8 cellular contexts compared by ENCODE assay signal in genomic region chr9:124415852-124416484, GRCh38. TPM values are rescaled to one million over a fixed set of nuclear protein-coding genes. Genes with fewer than 3 reads are reported as not detected.
DNase-seq lines count a peak whose midpoint lies in the region; ATAC-seq and TF ChIP-seq lines count a peak whose summit lies in the region.

No MANE protein-coding gene starts in this region.

- WGBS in heart right ventricle, 2 donors = 78 to 83% methylated on average over 17 of the region's 17 CpGs

- peak overlapping the region in 1 of 10 donors; percentile 37 for H3K27ac ChIP-seq in heart right ventricle

- intact Hi-C loops in heart right ventricle (cut with DNase I) = loop anchor here in 2 of 10 donors (5.0 kb wide), 1 partner anchor 121 kb away; no protein-coding TSS in a partner anchor
- intact Hi-C loops in Right ventricle myocardium superior (cut with DNase I) = no loop called here
- intact Hi-C loops in activated T-helper 1 cell treated with anti-CD3 and anti-CD28 coated beads, Interleukin-12 subunit alpha, Interleukin-12 subunit beta, Interleukin-2, Interleukin-4 antibody, amounts not matched to agents 30 ng/mL and 10 ng/mL and 1 ng/mL, durations not matched to agents 14 hours and 24 hours and 36 hours (cut with micrococcal nuclease) = loop anchor here (1.0 to 2.0 kb wide), 2 partner anchors 446 to 487 kb away; partner anchors contain the start of gene ARPC5L

- H3K27me3 Mint-ChIP-seq in activated T-helper 1 cell treated with anti-CD3 and anti-CD28 coated beads, Interleukin-12 subunit alpha, Interleukin-12 subunit beta, Interleukin-2, Interleukin-4 antibody, amounts not matched to agents 30 ng/mL and 10 ng/mL and 1 ng/mL, durations not matched to agents 14 hours and 24 hours and 36 hours (ENCODE audit: insufficient read depth) = peaks cover 1% of the 10 kb centered on the region

- peak overlapping the region; percentile 94 for H3K27ac Mint-ChIP-seq in activated T-helper 1 cell treated with anti-CD3 and anti-CD28 coated beads, Interleukin-12 subunit alpha, Interleukin-12 subunit beta, Interleukin-2, Interleukin-4 antibody, amounts not matched to agents 30 ng/mL and 10 ng/mL and 1 ng/mL, durations not matched to agents 14 hours and 24 hours and 36 hours

- H3K36me3 ChIP-seq in heart right ventricle = peaks cover 0 to 34% (median 28%) of the 10 kb centered on the region in 9 donors

- peak overlapping the region; percentile 98 for H3K4me3 Mint-ChIP-seq in activated T-helper 1 cell treated with anti-CD3 and anti-CD28 coated beads, Interleukin-12 subunit alpha, Interleukin-12 subunit beta, Interleukin-2, Interleukin-4 antibody, amounts not matched to agents 30 ng/mL and 10 ng/mL and 1 ng/mL, durations not matched to agents 14 hours and 24 hours and 36 hours

- H3K4me1 ChIP-seq in heart right ventricle = peaks cover 0 to 30% (median 14%) of the 10 kb centered on the region in 9 donors

- peaks cover 37% of the 10 kb centered on the region for H3K4me1 Mint-ChIP-seq in activated T-helper 1 cell treated with anti-CD3 and anti-CD28 coated beads, Interleukin-12 subunit alpha, Interleukin-12 subunit beta, Interleukin-2, Interleukin-4 antibody, amounts not matched to agents 30 ng/mL and 10 ng/mL and 1 ng/mL, durations not matched to agents 14 hours and 24 hours and 36 hours (ENCODE audit: low read depth)

- no peak for DNase-seq in heart right ventricle
- DNase-seq in Right ventricle myocardium superior = no peak
- DNase-seq in activated T-helper 1 cell treated with anti-CD3 and anti-CD28 coated beads, Interleukin-12 subunit alpha, Interleukin-12 subunit beta, Interleukin-2, Interleukin-4 antibody, amounts not matched to agents 30 ng/mL and 10 ng/mL and 1 ng/mL, durations not matched to agents 14 hours and 24 hours and 36 hours (ENCODE audit: low spot score) = no peak
- peak; percentile 7 for DNase-seq in medulla oblongata (ENCODE audit: extremely low spot score)
- peak; percentile 41 for DNase-seq in ureter (ENCODE audit: low spot score)
- no peak for DNase-seq in Kasumi-1 (lab: John Stamatoyannopoulos, UW)

- H3K36me3 Mint-ChIP-seq in activated T-helper 1 cell treated with anti-CD3 and anti-CD28 coated beads, Interleukin-12 subunit alpha, Interleukin-12 subunit beta, Interleukin-2, Interleukin-4 antibody, amounts not matched to agents 30 ng/mL and 10 ng/mL and 1 ng/mL, durations not matched to agents 14 hours and 24 hours and 36 hours (ENCODE audit: low read depth) = peaks cover 34% of the 10 kb centered on the region

- ATAC-seq in heart right ventricle (no peak), Right ventricle myocardium superior (ENCODE audit: poor library complexity) (no peak), GM18502 (IDR thresholded peaks at IDR 0.05; ENCODE audit: poor library complexity, unreplicated experiment) (no peak), HG02759 (IDR thresholded peaks at IDR 0.05; ENCODE audit: unreplicated experiment) (no peak)

- H3K4me3 ChIP-seq in heart right ventricle = peak overlapping the region in 8 of 10 donors; percentile 77 to 99 (median 89)

- H3K27me3 ChIP-seq in heart right ventricle = no peaks in the 10 kb centered on the region

- no peak for TF ChIP-seq CTCF in heart right ventricle (IDR thresholded peaks at IDR 0.05)

- H3K9me3 Mint-ChIP-seq in activated T-helper 1 cell treated with anti-CD3 and anti-CD28 coated beads, Interleukin-12 subunit alpha, Interleukin-12 subunit beta, Interleukin-2, Interleukin-4 antibody, amounts not matched to agents 30 ng/mL and 10 ng/mL and 1 ng/mL, durations not matched to agents 14 hours and 24 hours and 36 hours = peaks cover 5% of the 10 kb centered on the region

- peaks cover 0 to 4% (median 0%) of the 10 kb centered on the region in 11 donors for H3K9me3 ChIP-seq in heart right ventricle

RNA-seq across cellular contexts. Expression of gene PSMB7, which starts 0.7 kb away (rescaled TPM):
- total RNA-seq in heart right ventricle = 100 to 1,000 TPM; 148 to 182 (median 162) TPM
- polyA plus RNA-seq in heart right ventricle = 100 to 1,000 TPM; 252 to 308 TPM
- total RNA-seq in Right ventricle myocardium superior = 172 TPM
- 206 and 220 TPM in 2 replicates for total RNA-seq in activated T-helper 1 cell treated with anti-CD3 and anti-CD28 coated beads, Interleukin-12 subunit alpha, Interleukin-12 subunit beta, Interleukin-2, Interleukin-4 antibody, amounts not matched to agents 30 ng/mL and 10 ng/mL and 1 ng/mL, durations not matched to agents 14 hours and 24 hours and 36 hours
- 109 TPM for total RNA-seq in ureter

RNA-seq across cellular contexts. Expression of gene ADGRD2, which starts 34.3 kb away (rescaled TPM):
- total RNA-seq in heart right ventricle (under 1 TPM in 1 of 10 donors, not detected in 9; 0.68 TPM), Right ventricle myocardium superior (not detected), ureter (0.29 TPM)
- polyA plus RNA-seq in heart right ventricle = under 1 TPM in 1 of 2 donors, not detected in 1; 0.03 TPM
- total RNA-seq in activated T-helper 1 cell treated with anti-CD3 and anti-CD28 coated beads, Interleukin-12 subunit alpha, Interleukin-12 subunit beta, Interleukin-2, Interleukin-4 antibody, amounts not matched to agents 30 ng/mL and 10 ng/mL and 1 ng/mL, durations not matched to agents 14 hours and 24 hours and 36 hours = not detected in 2 replicates

Comparison
In these comparisons a context has a peak if more than half of its experiments do, and no peak if none do; other contexts are left out.
1. DNase-seq: peak in medulla oblongata (single experiment) and ureter (single experiment); none in heart right ventricle (0 of 2), Right ventricle myocardium superior (single experiment), activated T-helper 1 cell treated with anti-CD3 and anti-CD28 coated beads, Interleukin-12 subunit alpha, Interleukin-12 subunit beta, Interleukin-2, Interleukin-4 antibody, amounts not matched to agents 30 ng/mL and 10 ng/mL and 1 ng/mL, durations not matched to agents 14 hours and 24 hours and 36 hours (single experiment) and Kasumi-1 (0 of 2).